8 cellular contexts compared by ENCODE assay signal in genomic region chr3:123961508-123961856, GRCh38. TPM values are rescaled to one million over a fixed set of nuclear protein-coding genes. Genes with fewer than 3 reads are reported as not detected.
DNase-seq lines count a peak whose midpoint lies in the region; ATAC-seq and TF ChIP-seq lines count a peak whose summit lies in the region.

No MANE protein-coding gene starts in this region.

- no peak for DNase-seq in A673 (ENCODE audit: low spot score)
- DNase-seq in central memory CD8-positive, alpha-beta T cell (ENCODE audit: low spot score in 2 of 2): no peak
- no peak for DNase-seq in effector CD4-positive, alpha-beta T cell

- POLR2A ChIA-PET in A673 (lab: Charles Lee; ENCODE audit: low non-redundant PET): interaction anchor here (0.6 kb wide), 1 partner anchor 9 kb away, joined by 20 read pairs; no protein-coding TSS in a partner anchor

- peak overlapping the region; percentile 78 for H3K4me3 ChIP-seq in A673 (ENCODE audit: low read depth, low read length, poor library complexity, severe bottlenecking)
- H3K4me3 ChIP-seq in HUES64 (ENCODE audit: low read length): peak overlapping the region; percentile 87
- H3K4me3 ChIP-seq in muscle layer of duodenum (ENCODE audit: low read depth in 1 of 2, low read length in 2 of 2): peak overlapping the region; percentile 70 to 90

- WGBS in HUES64: 6% methylated on average over 15 of the region's 15 CpGs

- H3K4me1 Mint-ChIP-seq in central memory CD8-positive, alpha-beta T cell: peaks cover 20% of the 10 kb centered on the region

- no TSS peak for BruUV-seq in A673 (replicated peaks; lab: Mats Ljungman, UMichigan)

- CTCF ChIA-PET in A673 (lab: Charles Lee): interaction anchor here (0.6 to 0.7 kb wide), 3 partner anchors 73 to 241 kb away, joined by 3 to 9 read pairs (median 4); no protein-coding TSS in a partner anchor

- H3K4me3 Mint-ChIP-seq in central memory CD8-positive, alpha-beta T cell: peak overlapping the region; percentile 92

- ATAC-seq in central memory CD8-positive, alpha-beta T cell (replicated peaks; ENCODE audit: extremely low read depth, poor library complexity, severe bottlenecking): no peak
- ATAC-seq in GM21526 (IDR thresholded peaks at IDR 0.05; ENCODE audit: low FRiP score, unreplicated experiment): no peak
- ATAC-seq in HG03442 (IDR thresholded peaks at IDR 0.05; ENCODE audit: unreplicated experiment): no peak
- ATAC-seq in GM19328 (IDR thresholded peaks at IDR 0.05; ENCODE audit: unreplicated experiment): no peak

- intact Hi-C loops in A673 (cut with micrococcal nuclease; ENCODE audit: unreplicated experiment): no loop called here

- H3K36me3 ChIP-seq in A673 (ENCODE audit: insufficient read depth, low read length, poor library complexity, severe bottlenecking) (peaks cover 2% of the 10 kb centered on the region), HUES64 (ENCODE audit: insufficient read depth, low read length) (peaks cover 4% of the 10 kb centered on the region), muscle layer of duodenum (ENCODE audit: control insufficient read depth in 1 of 2, insufficient read depth in 2 of 2, low read length in 2 of 2) (no peaks in the 10 kb centered on the region)

- H3K9me3 Mint-ChIP-seq in central memory CD8-positive, alpha-beta T cell: no peaks in the 10 kb centered on the region

- H3K9me3 ChIP-seq in A673 (ENCODE audit: low read depth, low read length, poor library complexity, severe bottlenecking): no peaks in the 10 kb centered on the region
- H3K9me3 ChIP-seq in HUES64 (ENCODE audit: insufficient read depth, low read depth, low read length): no peaks in the 10 kb centered on the region
- no peaks in the 10 kb centered on the region for H3K9me3 ChIP-seq in muscle layer of duodenum (ENCODE audit: control insufficient read depth in 1 of 2, low read length in 2 of 2)

- peaks cover 6% of the 10 kb centered on the region for H3K36me3 Mint-ChIP-seq in central memory CD8-positive, alpha-beta T cell (ENCODE audit: insufficient read depth)

- H3K27ac ChIP-seq in A673 (ENCODE audit: low read depth, low read length, poor library complexity, severe bottlenecking) (no peak overlapping the region), HUES64 (ENCODE audit: low read depth, low read length) (no peak overlapping the region), muscle layer of duodenum (ENCODE audit: low read length) (no peak overlapping the region)

- no peaks in the 10 kb centered on the region for H3K27me3 Mint-ChIP-seq in central memory CD8-positive, alpha-beta T cell

- H3K9ac ChIP-seq in HUES64 (ENCODE audit: low read depth, low read length): peak overlapping the region; percentile 32; the same call in 1 of the 2 replicates

- no peak for TF ChIP-seq CTCF in A673 (conservative IDR thresholded peaks at IDR 0.05; ENCODE audit: low read depth, low read length)

- H3K27me3 ChIP-seq in A673 (replicated peaks; ENCODE audit: insufficient read depth, low read depth, low read length, poor library complexity) (no peaks in the 10 kb centered on the region), HUES64 (ENCODE audit: insufficient read depth, low read length) (peaks cover 22% of the 10 kb centered on the region), muscle layer of duodenum (ENCODE audit: low read depth, low read length) (no peaks in the 10 kb centered on the region)

- H3K4me1 ChIP-seq in A673 (ENCODE audit: insufficient read depth, low read length, poor library complexity, severe bottlenecking): peaks cover 14% of the 10 kb centered on the region
- H3K4me1 ChIP-seq in HUES64 (ENCODE audit: insufficient read depth, low read length): peaks cover 10% of the 10 kb centered on the region; the same call in 1 of the 2 replicates
- H3K4me1 ChIP-seq in muscle layer of duodenum (ENCODE audit: control insufficient read depth in 1 of 2, insufficient read depth in 2 of 2, low read length in 2 of 2): peaks cover 0 to 7% of the 10 kb centered on the region in 2 donors

- peak overlapping the region; percentile 96 for H3K27ac Mint-ChIP-seq in central memory CD8-positive, alpha-beta T cell (ENCODE audit: low read depth)

RNA-seq across cellular contexts. Expression of gene CCDC14, which starts 0.5 kb away (rescaled TPM):
- 81.0 and 81.2 TPM in 2 replicates for total RNA-seq in A673 (2021)
- polyA plus RNA-seq in HUES64 (2013, experiment 1 of 2): 59.6 TPM
- polyA plus RNA-seq in HUES64 (2013, experiment 2 of 2): 65.6 TPM

RNA-seq across cellular contexts. Expression of gene ROPN1, which starts 30.4 kb away (rescaled TPM):
- not detected in 2 replicates for total RNA-seq in A673 (2021)
- not detected for polyA plus RNA-seq in HUES64 (2013, experiment 1 of 2)
- polyA plus RNA-seq in HUES64 (2013, experiment 2 of 2): not detected
